ENCODE assay signal across 10 cellular contexts in the genomic region with DNA sequence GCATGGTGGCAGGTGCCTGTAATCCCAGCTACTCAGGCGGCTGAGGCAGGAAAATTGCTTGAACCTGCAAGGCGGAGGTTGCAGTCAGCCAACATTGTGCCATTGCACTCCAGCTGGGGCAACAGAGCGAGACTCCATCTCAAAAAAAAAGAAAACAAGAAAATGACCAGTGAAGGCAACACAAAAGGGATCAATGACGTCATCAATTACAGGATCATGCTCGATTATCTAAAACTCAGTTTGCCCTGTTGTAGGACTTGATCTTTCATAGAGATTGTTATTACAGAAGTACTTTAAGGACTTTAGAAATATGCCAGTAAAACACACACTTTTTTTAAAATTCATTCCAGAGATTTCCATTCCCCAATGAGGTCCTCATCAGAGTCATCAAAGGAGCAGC.
"Had no signal": no experiment of that assay in that cellular context is flagged by ENCODE, and none has a peak within 500 bp of the region (broad histone marks: within the 10 kb centered on the region; RNA-seq: fewer than 3 reads in every experiment).

No MANE protein-coding gene starts in this region.

- DNase-seq: H9, HCEC 1CT, HFFc6, IMR-90, KBM-7 had no signal

- ATAC-seq: GM23338 had no signal

- H3K27ac Mint-ChIP-seq: GM23338, H9, HFFc6 had no signal

- H3K4me3 ChIP-seq: GM23338 had no signal

- H2AFZ ChIP-seq: GM23338 had no signal

- H3K4me3 Mint-ChIP-seq: GM23338, H9, HFFc6 had no signal

- H3K9ac ChIP-seq: KMS-11 had no signal

- H3K4me2 ChIP-seq: GM23338, KMS-11 had no signal

- H3K27ac ChIP-seq: HL-60, KMS-11 had no signal

- H3K9me3 Mint-ChIP-seq: GM23338, HFFc6 had no signal

- FAIRE-seq: H1, H54 had no signal
